8 cellular contexts compared by ENCODE assay signal in genomic region chr12:121295746-121296617, GRCh38. TPM values are rescaled to one million over a fixed set of nuclear protein-coding genes. Genes with fewer than 3 reads are reported as not detected.
DNase-seq lines count a peak whose midpoint lies in the region; ATAC-seq and TF ChIP-seq lines count a peak whose summit lies in the region.

No MANE protein-coding gene starts in this region.

- TF ChIP-seq POLR2A in testis (IDR thresholded peaks at IDR 0.05), result no peak

- peak overlapping the region; percentile 85 for H3K27ac Mint-ChIP-seq in T-helper 1 cell treated with Interleukin-12 subunit alpha and Interleukin-12 subunit beta and Interleukin-4 antibody, amounts not matched to agents 30 μg/mL and 1 μg/mL, for 36 hours

- WGBS in testis, 2 donors, result 0 to 2% methylated on average over 3 to 29 of the region's 55 CpGs

- H3K4me3 Mint-ChIP-seq in T-helper 1 cell treated with Interleukin-12 subunit alpha and Interleukin-12 subunit beta and Interleukin-4 antibody, amounts not matched to agents 30 μg/mL and 1 μg/mL, for 36 hours, result peak overlapping the region; percentile 89

- intact Hi-C loops in testis (cut with DNase I; ENCODE audit: low total_unique reads), result no loop called here

- H3K9me3 Mint-ChIP-seq in T-helper 1 cell treated with Interleukin-12 subunit alpha and Interleukin-12 subunit beta and Interleukin-4 antibody, amounts not matched to agents 30 μg/mL and 1 μg/mL, for 36 hours, result no peaks in the 10 kb centered on the region

- peaks cover 19% of the 10 kb centered on the region for H3K4me1 Mint-ChIP-seq in T-helper 1 cell treated with Interleukin-12 subunit alpha and Interleukin-12 subunit beta and Interleukin-4 antibody, amounts not matched to agents 30 μg/mL and 1 μg/mL, for 36 hours (ENCODE audit: low read depth)

- no peak for DNase-seq in BE2C
- peak; percentile 25 for DNase-seq in dermis blood vessel endothelial cell
- peak; percentile 90 for DNase-seq in mesenteric fat pad (ENCODE audit: low spot score)
- peak; percentile 29 for DNase-seq in testis
- no peak for DNase-seq in cerebellar nuclear complex (lab: John Stamatoyannopoulos, UW)

- peak overlapping the region; percentile 88 for H3K27ac ChIP-seq in testis

- H3K27me3 Mint-ChIP-seq in T-helper 1 cell treated with Interleukin-12 subunit alpha and Interleukin-12 subunit beta and Interleukin-4 antibody, amounts not matched to agents 30 μg/mL and 1 μg/mL, for 36 hours (ENCODE audit: low read depth), result no peaks in the 10 kb centered on the region

- TF ChIP-seq CTCF in BE2C (IDR thresholded peaks at IDR 0.05; ENCODE audit: low read depth, low read length) (0 out of 2 replicates have a peak, but pooled peaks have one; percentile 8), testis (IDR thresholded peaks at IDR 0.05) (no peak)

- H3K9me3 ChIP-seq in BE2C (no peaks in the 10 kb centered on the region), testis (no peaks in the 10 kb centered on the region)

- H3K36me3 ChIP-seq in BE2C, result peaks cover 13% of the 10 kb centered on the region
- H3K36me3 ChIP-seq in testis (ENCODE audit: low read depth, missing control alignments), result no peaks in the 10 kb centered on the region

- H3K4me1 ChIP-seq in BE2C (peaks cover 3% of the 10 kb centered on the region; the same call in 1 of the 2 replicates), testis (peaks cover 6% of the 10 kb centered on the region)

- H3K4me3 ChIP-seq in BE2C (ENCODE audit: low read depth, low read length), result peak overlapping the region; percentile 86
- peak overlapping the region; percentile 94 to 96 for H3K4me3 ChIP-seq in testis

- H3K27me3 ChIP-seq in BE2C (no peaks in the 10 kb centered on the region), testis (no peaks in the 10 kb centered on the region)

- peaks cover 8% of the 10 kb centered on the region for H3K36me3 Mint-ChIP-seq in T-helper 1 cell treated with Interleukin-12 subunit alpha and Interleukin-12 subunit beta and Interleukin-4 antibody, amounts not matched to agents 30 μg/mL and 1 μg/mL, for 36 hours (ENCODE audit: low read depth)

- ATAC-seq in GM19025 (IDR thresholded peaks at IDR 0.05; ENCODE audit: low read depth, unreplicated experiment), result peak; percentile 24
- ATAC-seq in HG03159 (IDR thresholded peaks at IDR 0.05; ENCODE audit: unreplicated experiment), result peak; percentile 30

RNA-seq across cellular contexts. Expression of gene CAMKK2, which starts 0.5 kb away (rescaled TPM):
- 27.2 TPM for polyA plus RNA-seq in BE2C (2012; ENCODE audit: insufficient read depth, insufficient read length, low read depth)
- total RNA-seq in dermis blood vessel endothelial cell (29.8 and 49.1 TPM in 2 replicates), mesenteric fat pad (50.5 TPM), testis (10 to 100 TPM; 21.5 to 22.1 TPM)
- polyA plus RNA-seq in testis (ENCODE audit: insufficient read depth, low read depth, low replicate concordance), result 17.1 TPM

RNA-seq across cellular contexts. Expression of gene ANAPC5, which starts 56.2 kb away (rescaled TPM):
- polyA plus RNA-seq in BE2C (2012; ENCODE audit: insufficient read depth, insufficient read length, low read depth), result 228 TPM
- total RNA-seq in dermis blood vessel endothelial cell (145 and 146 TPM in 2 replicates), mesenteric fat pad (80.9 TPM), testis (100 to 1,000 TPM; 143 to 158 TPM)
- 95.9 TPM for polyA plus RNA-seq in testis (ENCODE audit: insufficient read depth, low read depth, low replicate concordance)

Comparison
In these comparisons a context has a peak if more than half of its experiments do, and no peak if none do; other contexts are left out.
1. DNase-seq: peak in dermis blood vessel endothelial cell (single experiment), mesenteric fat pad (single experiment) and testis (single experiment); none in BE2C (single experiment) and cerebellar nuclear complex (0 of 2).